In the genomic region with DNA sequence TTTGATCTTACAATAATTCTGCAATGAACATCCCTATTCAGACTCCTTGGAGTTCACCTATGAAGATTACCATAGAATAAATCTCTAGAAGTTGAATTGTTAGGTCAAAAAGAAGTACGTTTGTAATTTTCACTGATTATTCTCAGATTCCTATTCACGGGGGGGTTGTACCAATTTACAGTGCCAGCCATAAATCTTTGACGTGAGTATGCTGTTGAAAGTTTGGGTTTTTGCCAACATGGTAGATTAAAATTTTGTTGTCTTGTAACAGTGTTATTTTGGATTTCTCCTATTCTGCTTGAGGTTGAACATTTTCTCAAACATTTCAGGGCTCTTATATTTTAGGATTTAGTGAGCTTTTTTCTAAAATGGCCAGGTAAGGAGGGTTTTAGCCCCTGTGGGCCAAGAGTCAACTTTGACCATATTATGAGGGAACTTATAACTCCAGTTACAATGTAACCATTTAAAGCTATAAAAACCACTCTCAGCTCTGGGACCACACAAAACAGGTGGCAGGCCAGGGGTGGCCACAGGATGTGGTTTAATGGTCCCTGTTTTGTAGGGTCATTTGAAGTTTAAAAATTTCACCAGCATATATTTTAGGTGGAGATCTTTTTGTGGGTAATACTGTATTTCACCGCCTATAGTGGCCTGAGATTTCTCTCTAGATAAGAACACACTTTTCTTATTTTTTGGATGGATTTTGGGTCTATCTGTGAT, we compare ENCODE assay signal across 2 cellular contexts.
TF ChIP-seq lines count a peak whose summit lies in the region.

No MANE protein-coding gene starts in this region.

TF ChIP-seq in HEK293, 187 proteins besides CTCF, POLR2A, EP300 and RAD21:
- TF ChIP-seq ZNF701 (tag by site-specific recombination; IDR thresholded peaks at IDR 0.05) = no peak
- peak; percentile 20 for TF ChIP-seq SETDB1 (IDR thresholded peaks at IDR 0.05; ENCODE audit: insufficient read length, low read length)

TF ChIP-seq in GM12878, 131 proteins besides CTCF, POLR2A, EP300 and RAD21:
- no peak for TF ChIP-seq NBN (IDR thresholded peaks at IDR 0.05)
- peak; percentile 54; the same call in 1 of the 2 replicates for TF ChIP-seq RUNX3 (IDR thresholded peaks at IDR 0.05; ENCODE audit: low read length)
